ENCODE assay signal across 26 cellular contexts in genomic region chr5:136046231-136046630, GRCh38. TPM values are rescaled to one million over a fixed set of nuclear protein-coding genes. Genes with fewer than 3 reads are reported as not detected.
"Had no signal": no experiment of that assay in that cellular context is flagged by ENCODE, and none has a peak within 500 bp of the region (broad histone marks: within the 10 kb centered on the region; RNA-seq: fewer than 3 reads in every experiment).

No MANE protein-coding gene starts in this region.

- H3K9me3 Mint-ChIP-seq: activated naive CD4-positive, alpha-beta T cell treated with anti-CD3 and anti-CD28 coated beads for 36 hours; activated naive CD8-positive, alpha-beta T cell treated with anti-CD3 and anti-CD28 coated beads for 36 hours; activated T-cell treated with anti-CD3 and anti-CD28 coated beads, Interleukin-2, amount 50 U/mL, for 72 hours; natural killer cell; type B pancreatic cell had no signal

- H3K4me1 ChIP-seq: ascending aorta, testis, vagina had no signal

- H3K27me3 ChIP-seq: adrenal gland, ascending aorta, brain microvascular endothelial cell, foreskin keratinocyte, heart right ventricle, neutrophil, testis, vagina had no signal

- H3K36me3 Mint-ChIP-seq: activated naive CD8-positive, alpha-beta T cell treated with anti-CD3 and anti-CD28 coated beads for 36 hours; natural killer cell had no signal

- DNase-seq: activated CD4-positive, alpha-beta T cell treated with anti-CD3 and anti-CD28 coated beads for 4 hours; activated CD4-positive, alpha-beta T cell treated with anti-CD3 and anti-CD28 coated beads, Interleukin-2, amount 50 U/mL, for 4 hours; activated CD4-positive, CD25-positive, alpha-beta regulatory T cell; activated naive CD4-positive, alpha-beta T cell treated with anti-CD3 and anti-CD28 coated beads for 36 hours; activated naive CD8-positive, alpha-beta T cell treated with anti-CD3 and anti-CD28 coated beads for 36 hours; activated T-cell treated with anti-CD3 and anti-CD28 coated beads for 4 hours; activated T-cell treated with anti-CD3 and anti-CD28 coated beads, Interleukin-2, amount 50 U/mL, for 72 hours; adrenal gland; brain microvascular endothelial cell; caudate nucleus; cortex of kidney; foreskin keratinocyte; heart right ventricle; lower lobe of right lung; mesenchymal stem cell; natural killer cell; retina; stimulated activated CD4-positive, alpha-beta T cell treated with anti-CD3 and anti-CD28 coated beads, Interleukin-4, amount 100 ng/mL, for 1 hour; stimulated activated naive CD8-positive, alpha-beta T cell treated with anti-CD3 and anti-CD28 coated beads, Interleukin-15, Interleukin-2, amounts not matched to agents 100 U/mL and 50 U/mL, for 24 hours; testis had no signal

- H3K4me3 ChIP-seq: adrenal gland, ascending aorta, heart right ventricle, lower lobe of right lung, testis, vagina had no signal

- H3K27ac Mint-ChIP-seq: activated naive CD4-positive, alpha-beta T cell treated with anti-CD3 and anti-CD28 coated beads for 36 hours; activated naive CD8-positive, alpha-beta T cell treated with anti-CD3 and anti-CD28 coated beads for 36 hours; activated T-cell treated with anti-CD3 and anti-CD28 coated beads, Interleukin-2, amount 50 U/mL, for 72 hours; natural killer cell; progenitor cell of endocrine pancreas; type B pancreatic cell had no signal

- H3K4me3 Mint-ChIP-seq: activated naive CD4-positive, alpha-beta T cell treated with anti-CD3 and anti-CD28 coated beads for 36 hours; activated naive CD8-positive, alpha-beta T cell treated with anti-CD3 and anti-CD28 coated beads for 36 hours; activated T-cell treated with anti-CD3 and anti-CD28 coated beads, Interleukin-2, amount 50 U/mL, for 72 hours; natural killer cell; type B pancreatic cell had no signal

- H3K9me3 ChIP-seq: adrenal gland, ascending aorta, heart right ventricle, lower lobe of right lung, neutrophil, testis, vagina had no signal

- ATAC-seq: activated T-cell treated with anti-CD3 and anti-CD28 coated beads, Interleukin-2, amount 50 U/mL, for 72 hours; esophagus mucosa; foreskin keratinocyte; heart right ventricle; lower lobe of right lung; natural killer cell; stimulated activated naive CD8-positive, alpha-beta T cell treated with anti-CD3 and anti-CD28 coated beads, Interleukin-15, Interleukin-2, amounts not matched to agents 100 U/mL and 50 U/mL, for 24 hours had no signal

- H3K27me3 Mint-ChIP-seq: activated naive CD8-positive, alpha-beta T cell treated with anti-CD3 and anti-CD28 coated beads for 36 hours had no signal

- H3K36me3 ChIP-seq: neutrophil, vagina had no signal

- H3K27ac ChIP-seq: adrenal gland, ascending aorta, brain microvascular endothelial cell, foreskin keratinocyte, lower lobe of right lung, neutrophil, testis, vagina had no signal

RNA-seq across cellular contexts. Expression of gene TGFBI, which starts 17.4 kb away (rescaled TPM):
- total RNA-seq: activated naive CD4-positive, alpha-beta T cell treated with anti-CD3 and anti-CD28 coated beads for 36 hours; activated naive CD8-positive, alpha-beta T cell treated with anti-CD3 and anti-CD28 coated beads for 36 hours; activated T-cell treated with anti-CD3 and anti-CD28 coated beads, Interleukin-2, amount 50 U/mL, for 72 hours had no signal
